In genomic region chr7:125386211-125386610, GRCh38 we compare ENCODE assay signal across 37 cellular contexts.
"Had no signal": no experiment of that assay in that cellular context is flagged by ENCODE, and none has a peak within 500 bp of the region (broad histone marks: within the 10 kb centered on the region; RNA-seq: fewer than 3 reads in every experiment).

No MANE protein-coding gene starts in this region.

- H3K36me3 Mint-ChIP-seq: activated CD4-positive, alpha-beta memory T cell treated with anti-CD3 and anti-CD28 coated beads for 36 hours; activated naive CD4-positive, alpha-beta T cell treated with anti-CD3 and anti-CD28 coated beads, Interleukin-2, amount 50 U/mL, for 72 hours; activated naive CD8-positive, alpha-beta T cell treated with anti-CD3 and anti-CD28 coated beads for 36 hours had no signal

- H3K9me3 Mint-ChIP-seq: activated CD4-positive, alpha-beta T cell treated with anti-CD3 and anti-CD28 coated beads, Interleukin-2, amount 10 ng/mL, durations not matched to agents 24 days and 14 days had no signal

- ATAC-seq: activated CD8-positive, alpha-beta T cell treated with anti-CD3 and anti-CD28 coated beads for 36 hours; activated naive CD4-positive, alpha-beta T cell treated with anti-CD3 and anti-CD28 coated beads, Interleukin-2, amount 50 U/mL, for 72 hours; activated T-cell treated with anti-CD3 and anti-CD28 coated beads, Interleukin-2, amount 50 U/mL, for 4 hours; activated T-cell treated with anti-CD3 and anti-CD28 coated beads, Interleukin-2, amount 50 U/mL, for 72 hours; activated T-helper 17 cell treated with anti-CD3 and anti-CD28 coated beads, Interleukin-2, amount 50 U/mL, for 72 hours; body of pancreas had no signal

- FAIRE-seq: astrocyte, TTC549 had no signal

- H3K27me3 ChIP-seq: adrenal gland, body of pancreas, brain microvascular endothelial cell, breast epithelium, cardiac muscle cell had no signal

- H3K4me3 ChIP-seq: adrenal gland, body of pancreas, breast epithelium, cardiac muscle cell had no signal

- DNase-seq: activated B cell treated with CpG ODN at 0.5 μM for 24 hours; activated CD4-positive, alpha-beta memory T cell treated with anti-CD3 and anti-CD28 coated beads for 36 hours; activated CD4-positive, alpha-beta T cell treated with anti-CD3 and anti-CD28 coated beads for 4 hours; activated CD4-positive, alpha-beta T cell treated with anti-CD3 and anti-CD28 coated beads, Interleukin-2, amount 10 ng/mL, durations not matched to agents 24 days and 14 days; activated CD4-positive, alpha-beta T cell treated with anti-CD3 and anti-CD28 coated beads, Interleukin-2, amount 50 U/mL, for 1 hour; activated CD4-positive, alpha-beta T cell treated with anti-CD3 and anti-CD28 coated beads, Interleukin-2, amount 50 U/mL, for 4 hours; activated CD4-positive, CD25-positive, alpha-beta regulatory T cell treated with anti-CD3 and anti-CD28 coated beads, Interleukin-2, amount 50 U/mL, for 72 hours; activated CD8-positive, alpha-beta memory T cell treated with anti-CD3 and anti-CD28 coated beads, Interleukin-2, amount 50 U/mL, for 4 hours; activated CD8-positive, alpha-beta T cell treated with anti-CD3 and anti-CD28 coated beads for 36 hours; activated effector memory CD4-positive, alpha-beta T cell treated with anti-CD3 and anti-CD28 coated beads, Interleukin-2, amount 50 U/mL, for 16 hours; activated gamma-delta T cell treated with Interleukin-2 at 50 U/mL for 16 hours; activated naive CD4-positive, alpha-beta T cell; activated naive CD4-positive, alpha-beta T cell treated with anti-CD3 and anti-CD28 coated beads for 36 hours; activated naive CD4-positive, alpha-beta T cell treated with anti-CD3 and anti-CD28 coated beads, Interleukin-2, amount 50 U/mL, for 16 hours; activated naive CD8-positive, alpha-beta T cell treated with anti-CD3 and anti-CD28 coated beads for 36 hours; activated T-cell treated with anti-CD3 and anti-CD28 coated beads for 4 hours; activated T-cell treated with anti-CD3 and anti-CD28 coated beads, Interleukin-2, amount 50 U/mL, for 1 hour; activated T-cell treated with anti-CD3 and anti-CD28 coated beads, Interleukin-2, amount 50 U/mL, for 4 hours; activated T-cell treated with anti-CD3 and anti-CD28 coated beads, Interleukin-2, amount 50 U/mL, for 72 hours; adrenal gland; amniotic stem cell; aorta; body of pancreas; brain microvascular endothelial cell; central memory CD4-positive, alpha-beta T cell; T-helper 2 cell; T-helper 9 cell had no signal

- H3K27ac Mint-ChIP-seq: activated B cell treated with CpG ODN at 0.5 μM for 24 hours; activated CD4-positive, alpha-beta memory T cell treated with anti-CD3 and anti-CD28 coated beads for 36 hours; activated CD4-positive, alpha-beta T cell treated with anti-CD3 and anti-CD28 coated beads, Interleukin-2, amount 10 ng/mL, durations not matched to agents 24 days and 14 days; activated CD8-positive, alpha-beta T cell treated with anti-CD3 and anti-CD28 coated beads for 36 hours; activated naive CD4-positive, alpha-beta T cell treated with anti-CD3 and anti-CD28 coated beads for 36 hours; activated naive CD4-positive, alpha-beta T cell treated with anti-CD3 and anti-CD28 coated beads, Interleukin-2, amount 50 U/mL, for 72 hours; activated naive CD8-positive, alpha-beta T cell treated with anti-CD3 and anti-CD28 coated beads for 36 hours; activated T-cell treated with anti-CD3 and anti-CD28 coated beads, Interleukin-2, amount 50 U/mL, for 72 hours; activated T-helper 1 cell treated with anti-CD3 and anti-CD28 coated beads, Interleukin-12 subunit alpha, Interleukin-12 subunit beta, Interleukin-2, Interleukin-4 antibody, amounts not matched to agents 30 ng/mL and 10 ng/mL and 1 ng/mL, durations not matched to agents 14 hours and 24 hours and 36 hours; activated T-helper 17 cell treated with anti-CD3 and anti-CD28 coated beads, Interleukin-2, amount 50 U/mL, for 72 hours; T-helper 1 cell treated with Interleukin-12 subunit alpha and Interleukin-12 subunit beta and Interleukin-4 antibody, amounts not matched to agents 30 μg/mL and 1 μg/mL, for 36 hours; T-helper 2 cell treated with Interferon-gamma antibody and Interleukin-4, amounts not matched to agents 5 μg/mL and 100 μg/mL, for 36 hours had no signal

- H3K4me3 Mint-ChIP-seq: activated B cell treated with CpG ODN at 0.5 μM for 24 hours; activated CD4-positive, alpha-beta memory T cell treated with anti-CD3 and anti-CD28 coated beads for 36 hours; activated CD4-positive, alpha-beta T cell treated with anti-CD3 and anti-CD28 coated beads, Interleukin-2, amount 10 ng/mL, durations not matched to agents 24 days and 14 days; activated CD8-positive, alpha-beta T cell treated with anti-CD3 and anti-CD28 coated beads for 36 hours; activated naive CD4-positive, alpha-beta T cell treated with anti-CD3 and anti-CD28 coated beads for 36 hours; activated naive CD8-positive, alpha-beta T cell treated with anti-CD3 and anti-CD28 coated beads for 36 hours; activated T-cell treated with anti-CD3 and anti-CD28 coated beads, Interleukin-2, amount 50 U/mL, for 4 hours; activated T-cell treated with anti-CD3 and anti-CD28 coated beads, Interleukin-2, amount 50 U/mL, for 72 hours; activated T-helper 1 cell treated with anti-CD3 and anti-CD28 coated beads, Interleukin-12 subunit alpha, Interleukin-12 subunit beta, Interleukin-2, Interleukin-4 antibody, amounts not matched to agents 30 ng/mL and 10 ng/mL and 1 ng/mL, durations not matched to agents 14 hours and 24 hours and 36 hours; activated T-helper 17 cell treated with anti-CD3 and anti-CD28 coated beads, Interleukin-2, amount 50 U/mL, for 72 hours; T-helper 1 cell treated with Interleukin-12 subunit alpha and Interleukin-12 subunit beta and Interleukin-4 antibody, amounts not matched to agents 30 μg/mL and 1 μg/mL, for 36 hours; T-helper 2 cell treated with Interferon-gamma antibody and Interleukin-4, amounts not matched to agents 5 μg/mL and 100 μg/mL, for 36 hours had no signal

- H3K27ac ChIP-seq: adrenal gland, body of pancreas, brain microvascular endothelial cell, breast epithelium, cardiac muscle cell, VCaP had no signal

- H3K27me3 Mint-ChIP-seq: activated B cell treated with CpG ODN at 0.5 μM for 24 hours; activated CD4-positive, alpha-beta memory T cell treated with anti-CD3 and anti-CD28 coated beads for 36 hours; activated CD4-positive, alpha-beta T cell treated with anti-CD3 and anti-CD28 coated beads, Interleukin-2, amount 10 ng/mL, durations not matched to agents 24 days and 14 days; activated CD8-positive, alpha-beta T cell treated with anti-CD3 and anti-CD28 coated beads for 36 hours; activated naive CD8-positive, alpha-beta T cell treated with anti-CD3 and anti-CD28 coated beads for 36 hours; activated T-helper 17 cell treated with anti-CD3 and anti-CD28 coated beads, Interleukin-2, amount 50 U/mL, for 72 hours had no signal

- H3K36me3 ChIP-seq: adrenal gland, brain microvascular endothelial cell, breast epithelium, cardiac muscle cell had no signal

- H3K4me1 ChIP-seq: adrenal gland, body of pancreas, breast epithelium had no signal

- H3K4me1 Mint-ChIP-seq: activated B cell treated with CpG ODN at 0.5 μM for 24 hours; activated CD4-positive, alpha-beta T cell treated with anti-CD3 and anti-CD28 coated beads, Interleukin-2, amount 10 ng/mL, durations not matched to agents 24 days and 14 days; activated naive CD8-positive, alpha-beta T cell treated with anti-CD3 and anti-CD28 coated beads for 36 hours; activated T-helper 17 cell treated with anti-CD3 and anti-CD28 coated beads, Interleukin-2, amount 50 U/mL, for 72 hours had no signal
